1 cellular context compared by ENCODE assay signal in the genomic region with DNA sequence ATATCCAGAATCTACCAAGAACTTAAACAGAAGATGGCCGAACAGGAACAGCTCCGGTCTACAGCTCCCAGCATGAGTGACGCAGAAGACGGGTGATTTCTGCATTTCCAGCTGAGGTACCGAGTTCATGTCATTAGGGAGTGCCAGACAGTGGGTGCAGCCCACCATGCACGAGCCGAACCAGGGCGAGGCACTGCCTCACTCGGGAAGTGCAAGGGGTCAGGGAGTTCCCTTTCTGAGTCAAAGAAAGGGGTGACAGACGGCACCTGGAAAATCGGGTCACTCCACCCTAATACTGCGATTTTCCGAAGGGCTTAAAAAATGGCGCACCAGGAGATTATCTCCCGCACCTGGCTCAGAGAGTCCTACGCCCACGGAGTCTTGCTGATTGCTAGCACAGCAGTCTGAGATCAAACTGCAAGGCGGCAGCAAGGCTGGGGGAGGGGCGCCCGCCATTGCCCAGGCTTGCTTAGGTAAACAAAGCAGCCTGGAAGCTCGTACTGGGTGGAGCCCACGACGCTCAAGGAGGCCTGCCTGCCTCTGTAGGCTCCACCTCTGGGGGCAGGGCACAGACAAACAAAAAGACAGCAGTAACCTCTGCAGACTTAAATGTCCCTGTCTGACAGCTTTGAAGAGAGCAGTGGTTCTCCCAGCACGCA.
TF ChIP-seq lines count a peak whose summit lies in the region.
"Not testable (repeated sequence)": the region's sequence is repeated elsewhere in the genome, so short reads cannot be mapped to it uniquely, and the experiment has no call there.

No MANE protein-coding gene starts in this region.

TF ChIP-seq in K562, 482 proteins besides CTCF, POLR2A, EP300 and RAD21 (continued from another document and continues in another):
- peak in 1 of 2 experiments; percentile 57; a peak in 1 of 4 replicates for TF ChIP-seq MAZ (CRISPR knock-in tag; conservative IDR thresholded peaks at IDR 0.05 in 1 of 2, IDR thresholded peaks at IDR 0.05 in 1 of 2)
- TF ChIP-seq SMAD4 (CRISPR knock-in tag; conservative IDR thresholded peaks at IDR 0.05), result peak; percentile 65
- TF ChIP-seq, protein P1, sequence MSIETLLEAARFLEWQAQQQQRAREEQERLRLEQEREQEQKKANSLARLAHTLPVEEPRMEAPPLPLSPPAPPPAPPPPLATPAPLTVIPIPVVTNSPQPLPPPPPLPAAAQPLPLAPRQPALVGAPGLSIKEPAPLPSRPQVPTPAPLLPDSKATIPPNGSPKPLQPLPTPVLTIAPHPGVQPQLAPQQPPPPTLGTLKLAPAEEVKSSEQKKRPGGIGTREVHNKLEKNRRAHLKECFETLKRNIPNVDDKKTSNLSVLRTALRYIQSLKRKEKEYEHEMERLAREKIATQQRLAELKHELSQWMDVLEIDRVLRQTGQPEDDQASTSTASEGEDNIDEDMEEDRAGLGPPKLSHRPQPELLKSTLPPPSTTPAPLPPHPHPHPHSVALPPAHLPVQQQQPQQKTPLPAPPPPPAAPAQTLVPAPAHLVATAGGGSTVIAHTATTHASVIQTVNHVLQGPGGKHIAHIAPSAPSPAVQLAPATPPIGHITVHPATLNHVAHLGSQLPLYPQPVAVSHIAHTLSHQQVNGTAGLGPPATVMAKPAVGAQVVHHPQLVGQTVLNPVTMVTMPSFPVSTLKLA (conservative IDR thresholded peaks at IDR 0.05), result peak; percentile 48 to 67; a peak in 3 of 4 replicates
- TF ChIP-seq FOXK2 (conservative IDR thresholded peaks at IDR 0.05 in 1 of 2, IDR thresholded peaks at IDR 0.05 in 1 of 2; ENCODE audit: low read depth in 2 of 2), result peak; percentile 13 to 51; a peak in 2 of 4 replicates
- 0 out of 2 replicates have a peak, but pooled peaks have one; percentile 11 for TF ChIP-seq NFIC (IDR thresholded peaks at IDR 0.05)
- TF ChIP-seq VEZF1 (CRISPR knock-in tag; IDR thresholded peaks at IDR 0.05), result 0 out of 2 replicates have a peak, but pooled peaks have one; percentile 16
- peak; percentile 47; the same call in 1 of the 2 replicates for TF ChIP-seq CTBP1 (IDR thresholded peaks at IDR 0.05; ENCODE audit: borderline replicate concordance)
- peak; percentile 29; the same call in 1 of the 2 replicates for TF ChIP-seq SOX6 (IDR thresholded peaks at IDR 0.05)
- TF ChIP-seq TAF7 (tag; IDR thresholded peaks at IDR 0.05), result peak; percentile 79
- TF ChIP-seq ATF1 (CRISPR knock-in tag; IDR thresholded peaks at IDR 0.05), result not testable (repeated sequence)
- peak; percentile 86 for TF ChIP-seq ATF1 (tag; IDR thresholded peaks at IDR 0.05)
- TF ChIP-seq ZEB2 (IDR thresholded peaks at IDR 0.05), result 0 out of 2 replicates have a peak, but pooled peaks have one; percentile 51
- 0 out of 2 replicates have a peak, but pooled peaks have one; percentile 37 for TF ChIP-seq RNF2 (IDR thresholded peaks at IDR 0.05)
- TF ChIP-seq RCOR1 (IDR thresholded peaks at IDR 0.05; ENCODE audit: borderline replicate concordance in 1 of 2, low read depth in 2 of 2, low read length in 2 of 2), result peak in 1 of 2 experiments; percentile 54; a peak in 1 of 4 replicates
- peak; percentile 55 for TF ChIP-seq L3MBTL2 (IDR thresholded peaks at IDR 0.05)
- peak; percentile 43; the same call in 1 of the 2 replicates for TF ChIP-seq POLR2H (tag; IDR thresholded peaks at IDR 0.05; ENCODE audit: low read depth)
- TF ChIP-seq NCOR1 (IDR thresholded peaks at IDR 0.05), result peak; percentile 49
- peak; percentile 49 for TF ChIP-seq CXXC5 (CRISPR knock-in tag; IDR thresholded peaks at IDR 0.05)
- TF ChIP-seq, protein P2, sequence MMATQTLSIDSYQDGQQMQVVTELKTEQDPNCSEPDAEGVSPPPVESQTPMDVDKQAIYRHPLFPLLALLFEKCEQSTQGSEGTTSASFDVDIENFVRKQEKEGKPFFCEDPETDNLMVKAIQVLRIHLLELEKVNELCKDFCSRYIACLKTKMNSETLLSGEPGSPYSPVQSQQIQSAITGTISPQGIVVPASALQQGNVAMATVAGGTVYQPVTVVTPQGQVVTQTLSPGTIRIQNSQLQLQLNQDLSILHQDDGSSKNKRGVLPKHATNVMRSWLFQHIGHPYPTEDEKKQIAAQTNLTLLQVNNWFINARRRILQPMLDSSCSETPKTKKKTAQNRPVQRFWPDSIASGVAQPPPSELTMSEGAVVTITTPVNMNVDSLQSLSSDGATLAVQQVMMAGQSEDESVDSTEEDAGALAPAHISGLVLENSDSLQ (IDR thresholded peaks at IDR 0.05), result peak; percentile 75
- TF ChIP-seq POLR2G (IDR thresholded peaks at IDR 0.05; ENCODE audit: low read depth, low read length), result 0 out of 2 replicates have a peak, but pooled peaks have one; percentile 39
- peak; percentile 34; the same call in 1 of the 2 replicates for TF ChIP-seq TCF3 (CRISPR knock-in tag; IDR thresholded peaks at IDR 0.05)
- 0 out of 4 replicates have a peak, but pooled peaks of 1 of the 2 experiments have one; percentile 21 for TF ChIP-seq ZNF318 (IDR thresholded peaks at IDR 0.05; ENCODE audit: borderline replicate concordance in 1 of 2, low read depth in 1 of 2)
- TF ChIP-seq NFRKB (IDR thresholded peaks at IDR 0.05; ENCODE audit: low read depth), result peak; percentile 94
- peak; percentile 58 for TF ChIP-seq TAF9B (IDR thresholded peaks at IDR 0.05; ENCODE audit: partially characterized antibody)
- peak; percentile 36 for TF ChIP-seq DACH1 (IDR thresholded peaks at IDR 0.05; ENCODE audit: partially characterized antibody)
- peak; percentile 64 for TF ChIP-seq EP400 (IDR thresholded peaks at IDR 0.05)
- TF ChIP-seq NRF1 (conservative IDR thresholded peaks at IDR 0.05 in 1 of 2, IDR thresholded peaks at IDR 0.05 in 1 of 2), result peak; percentile 26; a peak in 2 of 4 replicates
- peak; percentile 32; the same call in 1 of the 2 replicates for TF ChIP-seq MGA (IDR thresholded peaks at IDR 0.05)
